1 cellular context compared by ENCODE assay signal in the genomic region with DNA sequence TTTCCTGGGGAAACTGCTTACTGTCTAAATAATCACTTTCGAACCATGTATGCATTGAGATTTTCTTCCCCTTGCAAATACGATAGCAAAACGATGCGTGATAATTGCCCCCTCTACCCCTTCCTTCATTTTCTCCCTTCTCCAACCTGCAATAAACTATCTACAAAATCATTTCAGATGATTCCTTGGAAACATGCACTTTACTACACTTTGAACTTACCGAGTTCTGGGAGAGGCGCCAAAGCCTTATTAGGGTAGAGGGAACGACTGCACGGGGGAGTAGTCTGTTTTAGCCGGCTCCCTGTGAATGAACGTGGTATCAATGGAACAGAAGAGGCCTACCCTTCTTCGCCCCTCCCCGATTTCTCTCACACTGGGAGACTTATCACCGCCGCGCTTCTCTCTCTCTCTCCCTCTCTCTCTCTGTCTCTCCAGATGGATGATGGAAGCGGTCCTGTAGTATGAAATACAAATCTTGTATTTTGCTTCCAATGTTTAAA.
TF ChIP-seq lines count a peak whose summit lies in the region.

A gene with protein sequence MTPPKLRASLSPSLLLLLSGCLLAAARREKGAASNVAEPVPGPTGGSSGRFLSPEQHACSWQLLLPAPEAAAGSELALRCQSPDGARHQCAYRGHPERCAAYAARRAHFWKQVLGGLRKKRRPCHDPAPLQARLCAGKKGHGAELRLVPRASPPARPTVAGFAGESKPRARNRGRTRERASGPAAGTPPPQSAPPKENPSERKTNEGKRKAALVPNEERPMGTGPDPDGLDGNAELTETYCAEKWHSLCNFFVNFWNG (minus strand): TSS at position 309 of the 500 bp plus-strand sequence. CDS start 517 bp downstream, outside the sequence.

TF ChIP-seq in HepG2, 621 proteins besides CTCF, POLR2A, EP300 and RAD21 (continued from another document and continues in another):
- TF ChIP-seq, protein P1, sequence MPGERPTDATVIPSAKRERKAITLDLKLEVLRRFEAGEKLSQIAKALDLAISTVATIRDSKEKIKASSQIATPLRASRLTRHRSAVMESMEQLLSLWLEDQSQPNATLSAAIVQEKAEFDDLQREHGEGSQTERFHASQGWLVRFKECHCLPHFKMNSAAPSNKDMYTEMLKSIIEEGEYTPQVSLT (CRISPR knock-in tag; IDR thresholded peaks at IDR 0.05; ENCODE audit: borderline replicate concordance, low read depth) = no peak
- TF ChIP-seq, protein P2, sequence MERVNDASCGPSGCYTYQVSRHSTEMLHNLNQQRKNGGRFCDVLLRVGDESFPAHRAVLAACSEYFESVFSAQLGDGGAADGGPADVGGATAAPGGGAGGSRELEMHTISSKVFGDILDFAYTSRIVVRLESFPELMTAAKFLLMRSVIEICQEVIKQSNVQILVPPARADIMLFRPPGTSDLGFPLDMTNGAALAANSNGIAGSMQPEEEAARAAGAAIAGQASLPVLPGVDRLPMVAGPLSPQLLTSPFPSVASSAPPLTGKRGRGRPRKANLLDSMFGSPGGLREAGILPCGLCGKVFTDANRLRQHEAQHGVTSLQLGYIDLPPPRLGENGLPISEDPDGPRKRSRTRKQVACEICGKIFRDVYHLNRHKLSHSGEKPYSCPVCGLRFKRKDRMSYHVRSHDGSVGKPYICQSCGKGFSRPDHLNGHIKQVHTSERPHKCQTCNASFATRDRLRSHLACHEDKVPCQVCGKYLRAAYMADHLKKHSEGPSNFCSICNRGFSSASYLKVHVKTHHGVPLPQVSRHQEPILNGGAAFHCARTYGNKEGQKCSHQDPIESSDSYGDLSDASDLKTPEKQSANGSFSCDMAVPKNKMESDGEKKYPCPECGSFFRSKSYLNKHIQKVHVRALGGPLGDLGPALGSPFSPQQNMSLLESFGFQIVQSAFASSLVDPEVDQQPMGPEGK (CRISPR knock-in tag; IDR thresholded peaks at IDR 0.05) = no peak
- TF ChIP-seq, protein P3, sequence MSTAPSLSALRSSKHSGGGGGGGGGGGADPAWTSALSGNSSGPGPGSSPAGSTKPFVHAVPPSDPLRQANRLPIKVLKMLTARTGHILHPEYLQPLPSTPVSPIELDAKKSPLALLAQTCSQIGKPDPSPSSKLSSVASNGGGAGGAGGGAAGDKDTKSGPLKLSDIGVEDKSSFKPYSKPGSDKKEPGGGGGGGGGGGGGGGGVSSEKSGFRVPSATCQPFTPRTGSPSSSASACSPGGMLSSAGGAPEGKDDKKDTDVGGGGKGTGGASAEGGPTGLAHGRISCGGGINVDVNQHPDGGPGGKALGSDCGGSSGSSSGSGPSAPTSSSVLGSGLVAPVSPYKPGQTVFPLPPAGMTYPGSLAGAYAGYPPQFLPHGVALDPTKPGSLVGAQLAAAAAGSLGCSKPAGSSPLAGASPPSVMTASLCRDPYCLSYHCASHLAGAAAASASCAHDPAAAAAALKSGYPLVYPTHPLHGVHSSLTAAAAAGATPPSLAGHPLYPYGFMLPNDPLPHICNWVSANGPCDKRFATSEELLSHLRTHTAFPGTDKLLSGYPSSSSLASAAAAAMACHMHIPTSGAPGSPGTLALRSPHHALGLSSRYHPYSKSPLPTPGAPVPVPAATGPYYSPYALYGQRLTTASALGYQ (CRISPR knock-in tag; IDR thresholded peaks at IDR 0.05) = no peak
- 0 out of 2 replicates have a peak, but pooled peaks have one; percentile 0 for TF ChIP-seq ZNF598 (CRISPR knock-in tag; IDR thresholded peaks at IDR 0.05; ENCODE audit: borderline replicate concordance)
- TF ChIP-seq, protein P4, sequence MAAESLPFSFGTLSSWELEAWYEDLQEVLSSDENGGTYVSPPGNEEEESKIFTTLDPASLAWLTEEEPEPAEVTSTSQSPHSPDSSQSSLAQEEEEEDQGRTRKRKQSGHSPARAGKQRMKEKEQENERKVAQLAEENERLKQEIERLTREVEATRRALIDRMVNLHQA (CRISPR knock-in tag; IDR thresholded peaks at IDR 0.05) = no peak
- no peak for TF ChIP-seq ZSCAN31 (CRISPR knock-in tag; IDR thresholded peaks at IDR 0.05; ENCODE audit: low read depth)
- no peak for TF ChIP-seq HNF4G (IDR thresholded peaks at IDR 0.05; ENCODE audit: borderline replicate concordance, low read depth, low read length)
- no peak for TF ChIP-seq HNF4G (CRISPR knock-in tag; IDR thresholded peaks at IDR 0.05; ENCODE audit: borderline replicate concordance, low read depth)
- TF ChIP-seq, protein P5, sequence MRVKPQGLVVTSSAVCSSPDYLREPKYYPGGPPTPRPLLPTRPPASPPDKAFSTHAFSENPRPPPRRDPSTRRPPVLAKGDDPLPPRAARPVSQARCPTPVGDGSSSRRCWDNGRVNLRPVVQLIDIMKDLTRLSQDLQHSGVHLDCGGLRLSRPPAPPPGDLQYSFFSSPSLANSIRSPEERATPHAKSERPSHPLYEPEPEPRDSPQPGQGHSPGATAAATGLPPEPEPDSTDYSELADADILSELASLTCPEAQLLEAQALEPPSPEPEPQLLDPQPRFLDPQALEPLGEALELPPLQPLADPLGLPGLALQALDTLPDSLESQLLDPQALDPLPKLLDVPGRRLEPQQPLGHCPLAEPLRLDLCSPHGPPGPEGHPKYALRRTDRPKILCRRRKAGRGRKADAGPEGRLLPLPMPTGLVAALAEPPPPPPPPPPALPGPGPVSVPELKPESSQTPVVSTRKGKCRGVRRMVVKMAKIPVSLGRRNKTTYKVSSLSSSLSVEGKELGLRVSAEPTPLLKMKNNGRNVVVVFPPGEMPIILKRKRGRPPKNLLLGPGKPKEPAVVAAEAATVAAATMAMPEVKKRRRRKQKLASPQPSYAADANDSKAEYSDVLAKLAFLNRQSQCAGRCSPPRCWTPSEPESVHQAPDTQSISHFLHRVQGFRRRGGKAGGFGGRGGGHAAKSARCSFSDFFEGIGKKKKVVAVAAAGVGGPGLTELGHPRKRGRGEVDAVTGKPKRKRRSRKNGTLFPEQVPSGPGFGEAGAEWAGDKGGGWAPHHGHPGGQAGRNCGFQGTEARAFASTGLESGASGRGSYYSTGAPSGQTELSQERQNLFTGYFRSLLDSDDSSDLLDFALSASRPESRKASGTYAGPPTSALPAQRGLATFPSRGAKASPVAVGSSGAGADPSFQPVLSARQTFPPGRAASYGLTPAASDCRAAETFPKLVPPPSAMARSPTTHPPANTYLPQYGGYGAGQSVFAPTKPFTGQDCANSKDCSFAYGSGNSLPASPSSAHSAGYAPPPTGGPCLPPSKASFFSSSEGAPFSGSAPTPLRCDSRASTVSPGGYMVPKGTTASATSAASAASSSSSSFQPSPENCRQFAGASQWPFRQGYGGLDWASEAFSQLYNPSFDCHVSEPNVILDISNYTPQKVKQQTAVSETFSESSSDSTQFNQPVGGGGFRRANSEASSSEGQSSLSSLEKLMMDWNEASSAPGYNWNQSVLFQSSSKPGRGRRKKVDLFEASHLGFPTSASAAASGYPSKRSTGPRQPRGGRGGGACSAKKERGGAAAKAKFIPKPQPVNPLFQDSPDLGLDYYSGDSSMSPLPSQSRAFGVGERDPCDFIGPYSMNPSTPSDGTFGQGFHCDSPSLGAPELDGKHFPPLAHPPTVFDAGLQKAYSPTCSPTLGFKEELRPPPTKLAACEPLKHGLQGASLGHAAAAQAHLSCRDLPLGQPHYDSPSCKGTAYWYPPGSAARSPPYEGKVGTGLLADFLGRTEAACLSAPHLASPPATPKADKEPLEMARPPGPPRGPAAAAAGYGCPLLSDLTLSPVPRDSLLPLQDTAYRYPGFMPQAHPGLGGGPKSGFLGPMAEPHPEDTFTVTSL (CRISPR knock-in tag; IDR thresholded peaks at IDR 0.05; ENCODE audit: borderline replicate concordance) = no peak
- TF ChIP-seq, protein P6, sequence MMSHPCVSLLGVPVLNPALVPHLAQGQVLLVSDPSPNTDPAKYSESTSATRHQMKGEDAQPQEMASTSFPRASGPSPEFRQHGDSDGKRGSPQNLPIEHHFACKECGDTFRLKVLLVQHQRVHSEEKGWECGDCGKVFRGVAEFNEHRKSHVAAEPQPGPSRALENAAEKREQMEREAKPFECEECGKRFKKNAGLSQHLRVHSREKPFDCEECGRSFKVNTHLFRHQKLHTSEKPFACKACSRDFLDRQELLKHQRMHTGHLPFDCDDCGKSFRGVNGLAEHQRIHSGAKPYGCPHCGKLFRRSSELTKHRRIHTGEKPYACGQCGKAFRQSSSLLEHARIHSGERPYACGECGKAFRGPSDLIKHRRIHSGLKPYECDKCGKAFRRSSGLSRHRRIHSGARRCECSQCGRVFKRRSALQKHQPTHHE (CRISPR knock-in tag; IDR thresholded peaks at IDR 0.05; ENCODE audit: borderline replicate concordance) = no peak
- no peak for TF ChIP-seq ZSCAN25 (CRISPR knock-in tag; IDR thresholded peaks at IDR 0.05)
- no peak for TF ChIP-seq ZNF563 (CRISPR knock-in tag; IDR thresholded peaks at IDR 0.05)
- TF ChIP-seq FOXM1 (CRISPR knock-in tag; IDR thresholded peaks at IDR 0.05) = no peak
- TF ChIP-seq, protein P7, sequence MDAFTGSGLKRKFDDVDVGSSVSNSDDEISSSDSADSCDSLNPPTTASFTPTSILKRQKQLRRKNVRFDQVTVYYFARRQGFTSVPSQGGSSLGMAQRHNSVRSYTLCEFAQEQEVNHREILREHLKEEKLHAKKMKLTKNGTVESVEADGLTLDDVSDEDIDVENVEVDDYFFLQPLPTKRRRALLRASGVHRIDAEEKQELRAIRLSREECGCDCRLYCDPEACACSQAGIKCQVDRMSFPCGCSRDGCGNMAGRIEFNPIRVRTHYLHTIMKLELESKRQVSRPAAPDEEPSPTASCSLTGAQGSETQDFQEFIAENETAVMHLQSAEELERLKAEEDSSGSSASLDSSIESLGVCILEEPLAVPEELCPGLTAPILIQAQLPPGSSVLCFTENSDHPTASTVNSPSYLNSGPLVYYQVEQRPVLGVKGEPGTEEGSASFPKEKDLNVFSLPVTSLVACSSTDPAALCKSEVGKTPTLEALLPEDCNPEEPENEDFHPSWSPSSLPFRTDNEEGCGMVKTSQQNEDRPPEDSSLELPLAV (CRISPR knock-in tag; conservative IDR thresholded peaks at IDR 0.05; ENCODE audit: low read depth) = no peak
- TF ChIP-seq, protein P8, sequence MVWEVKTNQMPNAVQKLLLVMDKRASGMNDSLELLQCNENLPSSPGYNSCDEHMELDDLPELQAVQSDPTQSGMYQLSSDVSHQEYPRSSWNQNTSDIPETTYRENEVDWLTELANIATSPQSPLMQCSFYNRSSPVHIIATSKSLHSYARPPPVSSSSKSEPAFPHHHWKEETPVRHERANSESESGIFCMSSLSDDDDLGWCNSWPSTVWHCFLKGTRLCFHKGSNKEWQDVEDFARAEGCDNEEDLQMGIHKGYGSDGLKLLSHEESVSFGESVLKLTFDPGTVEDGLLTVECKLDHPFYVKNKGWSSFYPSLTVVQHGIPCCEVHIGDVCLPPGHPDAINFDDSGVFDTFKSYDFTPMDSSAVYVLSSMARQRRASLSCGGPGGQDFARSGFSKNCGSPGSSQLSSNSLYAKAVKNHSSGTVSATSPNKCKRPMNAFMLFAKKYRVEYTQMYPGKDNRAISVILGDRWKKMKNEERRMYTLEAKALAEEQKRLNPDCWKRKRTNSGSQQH (CRISPR knock-in tag; IDR thresholded peaks at IDR 0.05; ENCODE audit: low read depth) = no peak
- no peak for TF ChIP-seq ATF7-NPFF (CRISPR knock-in tag; IDR thresholded peaks at IDR 0.05; ENCODE audit: low read depth)
- TF ChIP-seq, protein P9, sequence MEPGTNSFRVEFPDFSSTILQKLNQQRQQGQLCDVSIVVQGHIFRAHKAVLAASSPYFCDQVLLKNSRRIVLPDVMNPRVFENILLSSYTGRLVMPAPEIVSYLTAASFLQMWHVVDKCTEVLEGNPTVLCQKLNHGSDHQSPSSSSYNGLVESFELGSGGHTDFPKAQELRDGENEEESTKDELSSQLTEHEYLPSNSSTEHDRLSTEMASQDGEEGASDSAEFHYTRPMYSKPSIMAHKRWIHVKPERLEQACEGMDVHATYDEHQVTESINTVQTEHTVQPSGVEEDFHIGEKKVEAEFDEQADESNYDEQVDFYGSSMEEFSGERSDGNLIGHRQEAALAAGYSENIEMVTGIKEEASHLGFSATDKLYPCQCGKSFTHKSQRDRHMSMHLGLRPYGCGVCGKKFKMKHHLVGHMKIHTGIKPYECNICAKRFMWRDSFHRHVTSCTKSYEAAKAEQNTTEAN (CRISPR knock-in tag; conservative IDR thresholded peaks at IDR 0.05) = no peak
- peak; percentile 48; the same call in 1 of the 2 replicates for TF ChIP-seq ARNTL (CRISPR knock-in tag; IDR thresholded peaks at IDR 0.05)
- TF ChIP-seq FOXC1 (CRISPR knock-in tag; IDR thresholded peaks at IDR 0.05; ENCODE audit: borderline replicate concordance) = no peak
- TF ChIP-seq DR1 (CRISPR knock-in tag; IDR thresholded peaks at IDR 0.05) = 0 out of 2 replicates have a peak, but pooled peaks have one; percentile 2
- TF ChIP-seq, protein P10, sequence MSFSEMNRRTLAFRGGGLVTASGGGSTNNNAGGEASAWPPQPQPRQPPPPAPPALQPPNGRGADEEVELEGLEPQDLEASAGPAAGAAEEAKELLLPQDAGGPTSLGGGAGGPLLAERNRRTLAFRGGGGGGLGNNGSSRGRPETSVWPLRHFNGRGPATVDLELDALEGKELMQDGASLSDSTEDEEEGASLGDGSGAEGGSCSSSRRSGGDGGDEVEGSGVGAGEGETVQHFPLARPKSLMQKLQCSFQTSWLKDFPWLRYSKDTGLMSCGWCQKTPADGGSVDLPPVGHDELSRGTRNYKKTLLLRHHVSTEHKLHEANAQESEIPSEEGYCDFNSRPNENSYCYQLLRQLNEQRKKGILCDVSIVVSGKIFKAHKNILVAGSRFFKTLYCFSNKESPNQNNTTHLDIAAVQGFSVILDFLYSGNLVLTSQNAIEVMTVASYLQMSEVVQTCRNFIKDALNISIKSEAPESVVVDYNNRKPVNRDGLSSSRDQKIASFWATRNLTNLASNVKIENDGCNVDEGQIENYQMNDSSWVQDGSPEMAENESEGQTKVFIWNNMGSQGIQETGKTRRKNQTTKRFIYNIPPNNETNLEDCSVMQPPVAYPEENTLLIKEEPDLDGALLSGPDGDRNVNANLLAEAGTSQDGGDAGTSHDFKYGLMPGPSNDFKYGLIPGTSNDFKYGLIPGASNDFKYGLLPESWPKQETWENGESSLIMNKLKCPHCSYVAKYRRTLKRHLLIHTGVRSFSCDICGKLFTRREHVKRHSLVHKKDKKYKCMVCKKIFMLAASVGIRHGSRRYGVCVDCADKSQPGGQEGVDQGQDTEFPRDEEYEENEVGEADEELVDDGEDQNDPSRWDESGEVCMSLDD (CRISPR knock-in tag; IDR thresholded peaks at IDR 0.05; ENCODE audit: borderline replicate concordance) = no peak
- TF ChIP-seq ZNF235 (CRISPR knock-in tag; IDR thresholded peaks at IDR 0.05; ENCODE audit: borderline replicate concordance) = no peak
- no peak for TF ChIP-seq YY1 (IDR thresholded peaks at IDR 0.05; ENCODE audit: insufficient read depth, insufficient replicate concordance, low read depth, low read length)
- TF ChIP-seq ZNF678 (CRISPR knock-in tag; IDR thresholded peaks at IDR 0.05) = no peak
- no peak for TF ChIP-seq HDAC2 (CRISPR knock-in tag; IDR thresholded peaks at IDR 0.05)
- no peak for TF ChIP-seq SIN3B (IDR thresholded peaks at IDR 0.05; ENCODE audit: low read length)
- TF ChIP-seq, protein P11, sequence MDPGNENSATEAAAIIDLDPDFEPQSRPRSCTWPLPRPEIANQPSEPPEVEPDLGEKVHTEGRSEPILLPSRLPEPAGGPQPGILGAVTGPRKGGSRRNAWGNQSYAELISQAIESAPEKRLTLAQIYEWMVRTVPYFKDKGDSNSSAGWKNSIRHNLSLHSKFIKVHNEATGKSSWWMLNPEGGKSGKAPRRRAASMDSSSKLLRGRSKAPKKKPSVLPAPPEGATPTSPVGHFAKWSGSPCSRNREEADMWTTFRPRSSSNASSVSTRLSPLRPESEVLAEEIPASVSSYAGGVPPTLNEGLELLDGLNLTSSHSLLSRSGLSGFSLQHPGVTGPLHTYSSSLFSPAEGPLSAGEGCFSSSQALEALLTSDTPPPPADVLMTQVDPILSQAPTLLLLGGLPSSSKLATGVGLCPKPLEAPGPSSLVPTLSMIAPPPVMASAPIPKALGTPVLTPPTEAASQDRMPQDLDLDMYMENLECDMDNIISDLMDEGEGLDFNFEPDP (CRISPR knock-in tag; conservative IDR thresholded peaks at IDR 0.05) = 0 out of 2 replicates have a peak, but pooled peaks have one; percentile 50
- TF ChIP-seq JUND (CRISPR knock-in tag; IDR thresholded peaks at IDR 0.05) = 0 out of 2 replicates have a peak, but pooled peaks have one; percentile 3
- TF ChIP-seq ZNF225 (CRISPR knock-in tag; IDR thresholded peaks at IDR 0.05) = no peak
- TF ChIP-seq ATRX (CRISPR knock-in tag; IDR thresholded peaks at IDR 0.05; ENCODE audit: borderline replicate concordance) = no peak
- TF ChIP-seq NFE2L2 (IDR thresholded peaks at IDR 0.05; ENCODE audit: low read length) = no peak
- TF ChIP-seq TBX2 (CRISPR knock-in tag; IDR thresholded peaks at IDR 0.05; ENCODE audit: borderline replicate concordance) = peak; percentile 36
